23 cellular contexts compared by ENCODE assay signal in genomic region chr4:23161787-23162186, GRCh38.
DNase-seq lines count a peak whose midpoint lies in the region; ATAC-seq and TF ChIP-seq lines count a peak whose summit lies in the region.
"Had no signal": no experiment of that assay in that cellular context is flagged by ENCODE, and none has a peak within 500 bp of the region (broad histone marks: within the 10 kb centered on the region; RNA-seq: fewer than 3 reads in every experiment).

No MANE protein-coding gene starts in this region.

- H3K14ac ChIP-seq in neuronal stem cell (ENCODE audit: low read length): no peak overlapping the region

- DNase-seq in GM23338 (ENCODE audit: low spot score): peak; percentile 34
- DNase-seq in NCI-H69 (lab: John Stamatoyannopoulos, UW): peak; percentile 82
- no peak for DNase-seq in endodermal cell
- DNase-seq in neuronal stem cell (ENCODE audit: low spot score): peak; percentile 72
- no peak for DNase-seq in NCI-H524 treated with DMSO at 0.1 percent for 48 hours (lab: John Stamatoyannopoulos, UW)
- no peak for DNase-seq in AG08395 (ENCODE audit: low spot score)
- DNase-seq: CD4-positive, alpha-beta T cell; COR-L47; DMS53; H9; IMR-90; MM.1S; NCI-H1694 treated with DMSO at 0.1 percent for 48 hours; NCI-H2081 treated with DMSO at 0.1 percent for 48 hours; NCI-H524; NCI-H82; NK-92 treated with Interleukin-12 subunit alpha and Interleukin-12 subunit beta, amount 100 ng/mL, for 24 hours; SHP77; T-cell had no signal

- no peak overlapping the region for H2BK12ac ChIP-seq in neuronal stem cell (ENCODE audit: low read length)

- H3K4me3 ChIP-seq in GM23338 (no peak overlapping the region), endodermal cell (ENCODE audit: low read length) (no peak overlapping the region), neuronal stem cell (ENCODE audit: low read length in 2 of 2) (no peak overlapping the region)
- H3K4me3 ChIP-seq: BLaER1 had no signal

- H4K20me1 ChIP-seq in GM23338 (replicated peaks; ENCODE audit: insufficient read depth): no peaks in the 10 kb centered on the region
- H4K20me1 ChIP-seq: BLaER1 had no signal

- no peaks in the 10 kb centered on the region for H3K27me3 ChIP-seq in GM23338 (ENCODE audit: insufficient read depth)
- H3K27me3 ChIP-seq in endodermal cell (ENCODE audit: control insufficient read depth, insufficient read depth, low read length, poor library complexity, severe bottlenecking): no peaks in the 10 kb centered on the region
- no peaks in the 10 kb centered on the region for H3K27me3 ChIP-seq in neuronal stem cell (ENCODE audit: control insufficient read depth in 3 of 3, insufficient read depth in 3 of 3, low read depth in 1 of 3, low read length in 3 of 3)
- H3K27me3 ChIP-seq: BLaER1 had no signal

- no peaks in the 10 kb centered on the region for H3F3A ChIP-seq in GM23338 (replicated peaks; ENCODE audit: low read depth)

- TF ChIP-seq CTCF in GM23338 (conservative IDR thresholded peaks at IDR 0.05; ENCODE audit: low read depth in 2 of 2) (no peak), endodermal cell (conservative IDR thresholded peaks at IDR 0.05) (no peak)

- H4K8ac ChIP-seq in neuronal stem cell (ENCODE audit: low read depth, low read length): no peak overlapping the region

- no peak overlapping the region for H3K9ac ChIP-seq in endodermal cell (ENCODE audit: extremely low read depth, low read length, poor library complexity, severe bottlenecking)
- no peak overlapping the region for H3K9ac ChIP-seq in neuronal stem cell (ENCODE audit: low read depth, low read length, poor library complexity)
- H3K9ac ChIP-seq: BLaER1, KMS-11 had no signal

- peaks cover 5% of the 10 kb centered on the region for H3K27me3 Mint-ChIP-seq in GM23338 (ENCODE audit: insufficient read depth, low read depth, poor library complexity)
- H3K27me3 Mint-ChIP-seq in endodermal cell (ENCODE audit: insufficient read depth): no peaks in the 10 kb centered on the region
- H3K27me3 Mint-ChIP-seq: CD4-positive, alpha-beta T cell had no signal

- ATAC-seq in GM23338: peak; percentile 86
- no peak for ATAC-seq in HG03139 (IDR thresholded peaks at IDR 0.05; ENCODE audit: unreplicated experiment)
- ATAC-seq: T-cell had no signal

- no peak overlapping the region for H3K18ac ChIP-seq in neuronal stem cell (ENCODE audit: low read length)

- H3K79me1 ChIP-seq in neuronal stem cell (ENCODE audit: low read depth, low read length): no peaks in the 10 kb centered on the region

- no peak overlapping the region for H4K91ac ChIP-seq in neuronal stem cell (ENCODE audit: low read depth, low read length, poor library complexity)

- H3K27ac Mint-ChIP-seq in GM23338 (no peak overlapping the region), endodermal cell (no peak overlapping the region)
- H3K27ac Mint-ChIP-seq: CD4-positive, alpha-beta T cell; H9; T-cell had no signal

- no peak overlapping the region for H3K23ac ChIP-seq in neuronal stem cell (ENCODE audit: low read depth, low read length, poor library complexity)

- H2AFZ ChIP-seq in GM23338 (no peak overlapping the region), neuronal stem cell (ENCODE audit: low read length) (no peak overlapping the region)

- H3K9me2 ChIP-seq in GM23338 (ENCODE audit: insufficient read depth): no peaks in the 10 kb centered on the region

- H3K9me3 Mint-ChIP-seq in GM23338 (no peaks in the 10 kb centered on the region; the same call in 2 of the 3 replicates), endodermal cell (no peaks in the 10 kb centered on the region)
- H3K9me3 Mint-ChIP-seq: CD4-positive, alpha-beta T cell; H9 had no signal

- H3K27ac ChIP-seq in GM23338 (ENCODE audit: low read depth) (no peak overlapping the region), endodermal cell (ENCODE audit: low read depth, low read length) (peak overlapping the region; percentile 67), neuronal stem cell (replicated peaks; ENCODE audit: low read length) (no peak overlapping the region)
- H3K27ac ChIP-seq: BLaER1, KMS-11, RWPE1 had no signal

- 27 to 48% methylated on average over 2 to 3 of the region's 3 CpGs for WGBS in endodermal cell (ENCODE audit: insufficient coverage in 1 of 2, insufficient read length in 1 of 2), 2 experiments
- no CpG with 5 or more reads among the region's 3 CpGs for WGBS in neuronal stem cell (ENCODE audit: extremely low coverage in 2 of 2, insufficient read length in 2 of 2, insufficient replicate concordance in 1 of 2), 2 donors

- no peaks in the 10 kb centered on the region for H3K9me3 ChIP-seq in endodermal cell (ENCODE audit: control insufficient read depth, low read length)
- H3K9me3 ChIP-seq in neuronal stem cell (replicated peaks in 1 of 2; ENCODE audit: control insufficient read depth in 2 of 2, insufficient read depth in 1 of 2, low read depth in 1 of 2, low read length in 2 of 2): no peaks in the 10 kb centered on the region
- H3K9me3 ChIP-seq: BLaER1 had no signal

- no peak overlapping the region for H3K4me3 Mint-ChIP-seq in GM23338
- no peak overlapping the region for H3K4me3 Mint-ChIP-seq in endodermal cell
- H3K4me3 Mint-ChIP-seq: CD4-positive, alpha-beta T cell; H9; T-cell had no signal

- H3K4me1 ChIP-seq in GM23338 (ENCODE audit: insufficient read depth) (peaks cover 24% of the 10 kb centered on the region), endodermal cell (ENCODE audit: control insufficient read depth, insufficient read depth, low read length) (no peaks in the 10 kb centered on the region), neuronal stem cell (ENCODE audit: control insufficient read depth in 2 of 2, insufficient read depth in 1 of 2, low read depth in 1 of 2, low read length in 2 of 2) (peaks cover 15 to 46% of the 10 kb centered on the region in 2 donors)
- H3K4me1 ChIP-seq: BLaER1 had no signal

- H3K4ac ChIP-seq in neuronal stem cell (ENCODE audit: low read length): no peak overlapping the region

- H3K4me2 ChIP-seq in GM23338: peak overlapping the region; percentile 17; the same call in 1 of the 2 replicates
- no peak overlapping the region for H3K4me2 ChIP-seq in neuronal stem cell (ENCODE audit: insufficient read depth, low read length, poor library complexity, severe bottlenecking)
- H3K4me2 ChIP-seq: BLaER1, KMS-11 had no signal

- H3K36me3 Mint-ChIP-seq in GM23338 (ENCODE audit: low read depth): peaks cover 3% of the 10 kb centered on the region; the same call in 1 of the 3 replicates
- no peaks in the 10 kb centered on the region for H3K36me3 Mint-ChIP-seq in endodermal cell (ENCODE audit: low read depth)
- H3K36me3 Mint-ChIP-seq: T-cell had no signal

- H3K4me1 Mint-ChIP-seq in GM23338 (peaks cover 30% of the 10 kb centered on the region), endodermal cell (peaks cover 10% of the 10 kb centered on the region)
- H3K4me1 Mint-ChIP-seq: T-cell had no signal

- no peak overlapping the region for H2BK5ac ChIP-seq in neuronal stem cell (ENCODE audit: low read length)

- no peaks in the 10 kb centered on the region for H3K79me2 ChIP-seq in GM23338 (replicated peaks; ENCODE audit: insufficient read depth)

- no peak overlapping the region for H2BK15ac ChIP-seq in neuronal stem cell (ENCODE audit: low read length)

- no peak overlapping the region for H2AK5ac ChIP-seq in neuronal stem cell (ENCODE audit: low read depth, low read length)

- no peak overlapping the region for H2BK120ac ChIP-seq in neuronal stem cell (ENCODE audit: low read depth, low read length)

- H3K36me3 ChIP-seq in GM23338 (ENCODE audit: insufficient read depth) (no peaks in the 10 kb centered on the region), endodermal cell (ENCODE audit: control insufficient read depth, insufficient read depth, low read length) (no peaks in the 10 kb centered on the region), neuronal stem cell (replicated peaks in 1 of 2; ENCODE audit: control insufficient read depth in 2 of 2, insufficient read depth in 2 of 2, low read length in 2 of 2) (no peaks in the 10 kb centered on the region)
- H3K36me3 ChIP-seq: BLaER1 had no signal

TF ChIP-seq in GM23338, 12 proteins besides CTCF, POLR2A, EP300 and RAD21:
- TF ChIP-seq, protein P1, sequence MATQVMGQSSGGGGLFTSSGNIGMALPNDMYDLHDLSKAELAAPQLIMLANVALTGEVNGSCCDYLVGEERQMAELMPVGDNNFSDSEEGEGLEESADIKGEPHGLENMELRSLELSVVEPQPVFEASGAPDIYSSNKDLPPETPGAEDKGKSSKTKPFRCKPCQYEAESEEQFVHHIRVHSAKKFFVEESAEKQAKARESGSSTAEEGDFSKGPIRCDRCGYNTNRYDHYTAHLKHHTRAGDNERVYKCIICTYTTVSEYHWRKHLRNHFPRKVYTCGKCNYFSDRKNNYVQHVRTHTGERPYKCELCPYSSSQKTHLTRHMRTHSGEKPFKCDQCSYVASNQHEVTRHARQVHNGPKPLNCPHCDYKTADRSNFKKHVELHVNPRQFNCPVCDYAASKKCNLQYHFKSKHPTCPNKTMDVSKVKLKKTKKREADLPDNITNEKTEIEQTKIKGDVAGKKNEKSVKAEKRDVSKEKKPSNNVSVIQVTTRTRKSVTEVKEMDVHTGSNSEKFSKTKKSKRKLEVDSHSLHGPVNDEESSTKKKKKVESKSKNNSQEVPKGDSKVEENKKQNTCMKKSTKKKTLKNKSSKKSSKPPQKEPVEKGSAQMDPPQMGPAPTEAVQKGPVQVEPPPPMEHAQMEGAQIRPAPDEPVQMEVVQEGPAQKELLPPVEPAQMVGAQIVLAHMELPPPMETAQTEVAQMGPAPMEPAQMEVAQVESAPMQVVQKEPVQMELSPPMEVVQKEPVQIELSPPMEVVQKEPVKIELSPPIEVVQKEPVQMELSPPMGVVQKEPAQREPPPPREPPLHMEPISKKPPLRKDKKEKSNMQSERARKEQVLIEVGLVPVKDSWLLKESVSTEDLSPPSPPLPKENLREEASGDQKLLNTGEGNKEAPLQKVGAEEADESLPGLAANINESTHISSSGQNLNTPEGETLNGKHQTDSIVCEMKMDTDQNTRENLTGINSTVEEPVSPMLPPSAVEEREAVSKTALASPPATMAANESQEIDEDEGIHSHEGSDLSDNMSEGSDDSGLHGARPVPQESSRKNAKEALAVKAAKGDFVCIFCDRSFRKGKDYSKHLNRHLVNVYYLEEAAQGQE (IDR thresholded peaks at IDR 0.05; ENCODE audit: unreplicated experiment): no peak
- peak; percentile 42; the same call in 1 of the 2 replicates for TF ChIP-seq NANOG (IDR thresholded peaks at IDR 0.05; ENCODE audit: borderline replicate concordance)

Comparison
In these comparisons a context has a peak if more than half of its experiments do, and no peak if none do; other contexts are left out.
1. DNase-seq: peak in GM23338 (single experiment), NCI-H69 (single experiment) and neuronal stem cell (single experiment); none in endodermal cell (single experiment), NCI-H524 treated with DMSO at 0.1 percent for 48 hours (single experiment) and AG08395 (single experiment).